ENCODE assay signal across 1 cellular context in genomic region chr5:82142928-82143577, GRCh38.
TF ChIP-seq lines count a peak whose summit lies in the region.

No MANE protein-coding gene starts in this region.

TF ChIP-seq in K562, 482 proteins besides CTCF, POLR2A, EP300 and RAD21 (continued from another document):
- no peak for TF ChIP-seq ZNF592 (IDR thresholded peaks at IDR 0.05)
